Comparison of ENCODE assay signal across 8 cellular contexts in the genomic region with DNA sequence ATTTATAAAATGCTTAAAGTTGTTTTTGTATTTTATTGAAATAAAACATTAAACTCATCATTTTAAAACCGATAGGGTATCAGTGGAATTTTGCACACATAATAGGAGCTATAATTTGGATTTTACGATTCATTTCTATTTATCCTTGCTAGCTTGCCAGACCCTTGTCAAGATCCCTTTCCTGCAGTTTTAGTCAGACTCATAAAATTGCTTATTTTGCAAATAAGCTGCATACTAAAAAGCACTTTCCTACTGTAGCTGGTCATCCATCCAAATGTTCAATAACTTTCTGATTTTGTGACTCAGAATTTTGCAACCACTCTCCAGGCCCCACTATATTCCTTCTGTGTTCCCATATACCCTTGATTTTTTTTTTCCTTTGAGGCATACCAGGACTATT.
"Had no signal": no experiment of that assay in that cellular context is flagged by ENCODE, and none has a peak within 500 bp of the region (broad histone marks: within the 10 kb centered on the region; RNA-seq: fewer than 3 reads in every experiment).

No MANE protein-coding gene starts in this region.

- H3K27ac ChIP-seq: GM23248, HL-60 had no signal

- H3K9ac ChIP-seq: GM23248 had no signal

- H3K4me1 ChIP-seq: HAP-1 had no signal

- H3K9me3 ChIP-seq: HAP-1 had no signal

- H3K4me3 ChIP-seq: GM23248, HAP-1 had no signal

- DNase-seq: GM23248, GOT3, H7, HFFc6, KG1 had no signal

- H3K36me3 ChIP-seq: HAP-1 had no signal

- H2AFZ ChIP-seq: GM23248 had no signal

- ATAC-seq: HCT116 had no signal
